1 cellular context compared by ENCODE assay signal in the genomic region with DNA sequence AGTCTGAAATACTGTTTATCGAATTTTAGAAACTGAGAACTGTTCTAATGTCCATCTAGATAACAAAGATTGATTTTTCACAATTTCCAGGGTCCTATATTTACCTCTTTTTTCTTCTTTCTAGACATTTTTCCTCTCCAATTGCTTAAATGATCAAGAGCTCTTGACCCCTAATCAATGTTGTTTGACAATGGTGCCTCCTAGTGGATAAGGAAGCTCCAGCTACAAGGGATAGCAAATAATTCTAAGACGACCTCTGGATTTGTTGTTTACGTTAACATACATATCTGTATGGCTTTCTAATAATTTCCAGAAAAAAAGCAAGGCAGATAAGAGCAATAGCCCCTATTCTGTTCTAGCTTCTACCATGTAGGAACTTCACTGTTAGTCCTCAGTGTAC.
TF ChIP-seq lines count a peak whose summit lies in the region.

No MANE protein-coding gene starts in this region.

TF ChIP-seq in HepG2, 621 proteins besides CTCF, POLR2A, EP300 and RAD21:
- no peak for TF ChIP-seq ZNF850 (CRISPR knock-in tag; conservative IDR thresholded peaks at IDR 0.05)
- TF ChIP-seq, protein P1, sequence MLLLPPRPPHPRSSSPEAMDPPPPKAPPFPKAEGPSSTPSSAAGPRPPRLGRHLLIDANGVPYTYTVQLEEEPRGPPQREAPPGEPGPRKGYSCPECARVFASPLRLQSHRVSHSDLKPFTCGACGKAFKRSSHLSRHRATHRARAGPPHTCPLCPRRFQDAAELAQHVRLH (CRISPR knock-in tag; IDR thresholded peaks at IDR 0.05; ENCODE audit: borderline replicate concordance, low read depth) = no peak
- no peak for TF ChIP-seq GPN1 (CRISPR knock-in tag; IDR thresholded peaks at IDR 0.05; ENCODE audit: borderline replicate concordance)
- TF ChIP-seq AGO2 (optimal IDR thresholded peaks at IDR 0.05; ENCODE audit: low read depth, low read length) = no peak
- peak; percentile 44; the same call in 1 of the 2 replicates for TF ChIP-seq STAG1 (CRISPR knock-in tag; IDR thresholded peaks at IDR 0.05)
- TF ChIP-seq, protein P2, sequence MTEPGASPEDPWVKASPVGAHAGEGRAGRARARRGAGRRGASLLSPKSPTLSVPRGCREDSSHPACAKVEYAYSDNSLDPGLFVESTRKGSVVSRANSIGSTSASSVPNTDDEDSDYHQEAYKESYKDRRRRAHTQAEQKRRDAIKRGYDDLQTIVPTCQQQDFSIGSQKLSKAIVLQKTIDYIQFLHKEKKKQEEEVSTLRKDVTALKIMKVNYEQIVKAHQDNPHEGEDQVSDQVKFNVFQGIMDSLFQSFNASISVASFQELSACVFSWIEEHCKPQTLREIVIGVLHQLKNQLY (CRISPR knock-in tag; IDR thresholded peaks at IDR 0.05) = no peak
- TF ChIP-seq, protein P3, sequence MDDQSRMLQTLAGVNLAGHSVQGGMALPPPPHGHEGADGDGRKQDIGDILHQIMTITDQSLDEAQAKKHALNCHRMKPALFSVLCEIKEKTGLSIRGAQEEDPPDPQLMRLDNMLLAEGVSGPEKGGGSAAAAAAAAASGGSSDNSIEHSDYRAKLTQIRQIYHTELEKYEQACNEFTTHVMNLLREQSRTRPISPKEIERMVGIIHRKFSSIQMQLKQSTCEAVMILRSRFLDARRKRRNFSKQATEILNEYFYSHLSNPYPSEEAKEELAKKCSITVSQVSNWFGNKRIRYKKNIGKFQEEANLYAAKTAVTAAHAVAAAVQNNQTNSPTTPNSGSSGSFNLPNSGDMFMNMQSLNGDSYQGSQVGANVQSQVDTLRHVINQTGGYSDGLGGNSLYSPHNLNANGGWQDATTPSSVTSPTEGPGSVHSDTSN (CRISPR knock-in tag; IDR thresholded peaks at IDR 0.05; ENCODE audit: borderline replicate concordance) = no peak
TF ChIP-seq in HepG2: peak in this region for 1.
